Comparison of ENCODE assay signal across 8 cellular contexts in genomic region chrX:78199851-78200250, GRCh38.
DNase-seq lines count a peak whose midpoint lies in the region; ATAC-seq and TF ChIP-seq lines count a peak whose summit lies in the region.

No MANE protein-coding gene starts in this region.

- CTCF ChIA-PET in HCT116 (lab: Charles Lee) = no interaction called here

- RAD21 ChIA-PET in HCT116 (lab: Charles Lee; ENCODE audit: low non-redundant PET in 1 of 2, low total read pairs in 2 of 2, uncharacterized antibody in 2 of 2, unreplicated experiment in 2 of 2) = no interaction called here

- BruUV-seq in HCT116 (replicated peaks; lab: Mats Ljungman, UMichigan) = no TSS peak

- H3K4me3 ChIP-seq in HCT116 (replicated peaks in 1 of 2; ENCODE audit: low read depth in 1 of 2, low read length in 2 of 2) (no peak overlapping the region), liver (ENCODE audit: low read depth in 1 of 3, low read length in 3 of 3) (no peak overlapping the region)

- H4K20me1 ChIP-seq in HCT116 (ENCODE audit: insufficient read depth) = no peaks in the 10 kb centered on the region

- no peaks in the 10 kb centered on the region for H3K9me2 ChIP-seq in HCT116 (ENCODE audit: insufficient read depth)

- POLR2A ChIA-PET in HCT116 (lab: Charles Lee) = no interaction called here

- H2AFZ ChIP-seq in HCT116 (ENCODE audit: low read depth, low read length, poor library complexity, severe bottlenecking) = no peak overlapping the region

- intact Hi-C loops in HCT116 (cut with micrococcal nuclease) (no loop called here), head of caudate nucleus (cut with DNase I) (no loop called here)

- no peak overlapping the region for H3K27ac ChIP-seq in HCT116 (ENCODE audit: low read depth, low read length)
- no peak overlapping the region for H3K27ac ChIP-seq in liver (ENCODE audit: low read depth in 1 of 2, low read length in 2 of 2)

- H3K9ac ChIP-seq in HCT116 (ENCODE audit: low read length) (no peak overlapping the region), liver (ENCODE audit: low read depth in 1 of 2, low read length in 2 of 2) (no peak overlapping the region)

- H3K9me3 ChIP-seq in HCT116 (ENCODE audit: control insufficient read depth in 1 of 2, insufficient read depth in 1 of 2, low read depth in 1 of 2, low read length in 2 of 2) (no peaks in the 10 kb centered on the region), liver (ENCODE audit: control insufficient read depth in 4 of 4, low read length in 3 of 4) (no peaks in the 10 kb centered on the region)

- TF ChIP-seq RAD21 in HCT116 (IDR thresholded peaks at IDR 0.05; ENCODE audit: low read depth) (no peak), liver (IDR thresholded peaks at IDR 0.05) (peak in 1 of 2 donors; percentile 56)

- no peaks in the 10 kb centered on the region for H3K27me3 ChIP-seq in HCT116 (ENCODE audit: insufficient read depth, low read length)
- H3K27me3 ChIP-seq in liver (ENCODE audit: control insufficient read depth in 4 of 4, insufficient read depth in 4 of 4, low read length in 3 of 4) = peaks cover 0 to 3% (median 0%) of the 10 kb centered on the region in 4 donors

- no peak for TF ChIP-seq POLR2A in HCT116 (IDR thresholded peaks at IDR 0.05; ENCODE audit: borderline replicate concordance, extremely low read depth, insufficient read depth, insufficient read length)

- no peaks in the 10 kb centered on the region for H3K36me3 ChIP-seq in HCT116 (ENCODE audit: control insufficient read depth in 1 of 2, insufficient read depth in 2 of 2, low read length in 2 of 2)
- H3K36me3 ChIP-seq in liver (ENCODE audit: control insufficient read depth in 4 of 4, insufficient read depth in 3 of 4, low read depth in 1 of 4, low read length in 3 of 4) = no peaks in the 10 kb centered on the region

- ATAC-seq in HCT116 (peak; percentile 81), GM21381 (IDR thresholded peaks at IDR 0.05; ENCODE audit: unreplicated experiment) (no peak)

- TF ChIP-seq CTCF in HCT116 (IDR thresholded peaks at IDR 0.05 in 2 of 3, conservative IDR thresholded peaks at IDR 0.05 in 1 of 3; ENCODE audit: borderline replicate concordance in 1 of 3, insufficient read depth in 1 of 3, low read depth in 2 of 3, low read length in 2 of 3) (peak in 2 of 3 experiments; percentile 31 to 43; a peak in 3 of 6 replicates), liver (IDR thresholded peaks at IDR 0.05; ENCODE audit: low read depth, low read length, missing input control) (peak; percentile 27)

- DNase-seq in SIG-M5 treated with dmso at 0.1 percent for 504 hours (lab: John Stamatoyannopoulos, UW; ENCODE audit: unreplicated experiment) = peak; percentile 34
- no peak for DNase-seq in SIG-M5 (lab: John Stamatoyannopoulos, UW)
- DNase-seq in HCT116 (ENCODE audit: low read depth, low spot score) = peak; percentile 8
- peak; percentile 12 for DNase-seq in SK-N-DZ (ENCODE audit: low spot score)
- DNase-seq in effector CD8-positive, alpha-beta T cell (lab: John Stamatoyannopoulos, UW) = no peak
- DNase-seq in head of caudate nucleus = no peak

- no peak overlapping the region for H3K4me2 ChIP-seq in HCT116 (ENCODE audit: low read length)

- H3K4me1 ChIP-seq in HCT116 (ENCODE audit: control insufficient read depth in 1 of 2, insufficient read depth in 2 of 2, low read length in 2 of 2) (no peaks in the 10 kb centered on the region), liver (ENCODE audit: control insufficient read depth in 4 of 4, insufficient read depth in 4 of 4, low read length in 3 of 4) (no peaks in the 10 kb centered on the region)

- H3K79me2 ChIP-seq in HCT116 (ENCODE audit: insufficient read depth, low read length) = no peaks in the 10 kb centered on the region

TF ChIP-seq in HCT116, 20 proteins besides CTCF, POLR2A, EP300 and RAD21:
- TF ChIP-seq SP1 (IDR thresholded peaks at IDR 0.05; ENCODE audit: low read depth) (no peak), SRF (IDR thresholded peaks at IDR 0.05; ENCODE audit: low read depth) (no peak), MAX (IDR thresholded peaks at IDR 0.05) (no peak), CEBPB (IDR thresholded peaks at IDR 0.05; ENCODE audit: low read depth) (no peak)
TF ChIP-seq in HCT116: peak in this region for 0.

TF ChIP-seq in liver, 16 proteins besides CTCF, POLR2A, EP300 and RAD21:
- TF ChIP-seq EGR1 (IDR thresholded peaks at IDR 0.05; ENCODE audit: low read depth in 2 of 2) (no peak), TAF1 (conservative IDR thresholded peaks at IDR 0.05) (no peak), JUND (IDR thresholded peaks at IDR 0.05) (no peak), YY1 (IDR thresholded peaks at IDR 0.05) (no peak), FOXA2 (IDR thresholded peaks at IDR 0.05) (no peak), RXRA (IDR thresholded peaks at IDR 0.05) (no peak)

Comparison
In these comparisons a context has a peak if more than half of its experiments do, and no peak if none do; other contexts are left out.
1. DNase-seq: peak in SIG-M5 treated with dmso at 0.1 percent for 504 hours (single experiment), HCT116 (single experiment) and SK-N-DZ (single experiment); none in SIG-M5 (single experiment), effector CD8-positive, alpha-beta T cell (single experiment) and head of caudate nucleus (0 of 42).